8 cellular contexts compared by ENCODE assay signal in the genomic region with DNA sequence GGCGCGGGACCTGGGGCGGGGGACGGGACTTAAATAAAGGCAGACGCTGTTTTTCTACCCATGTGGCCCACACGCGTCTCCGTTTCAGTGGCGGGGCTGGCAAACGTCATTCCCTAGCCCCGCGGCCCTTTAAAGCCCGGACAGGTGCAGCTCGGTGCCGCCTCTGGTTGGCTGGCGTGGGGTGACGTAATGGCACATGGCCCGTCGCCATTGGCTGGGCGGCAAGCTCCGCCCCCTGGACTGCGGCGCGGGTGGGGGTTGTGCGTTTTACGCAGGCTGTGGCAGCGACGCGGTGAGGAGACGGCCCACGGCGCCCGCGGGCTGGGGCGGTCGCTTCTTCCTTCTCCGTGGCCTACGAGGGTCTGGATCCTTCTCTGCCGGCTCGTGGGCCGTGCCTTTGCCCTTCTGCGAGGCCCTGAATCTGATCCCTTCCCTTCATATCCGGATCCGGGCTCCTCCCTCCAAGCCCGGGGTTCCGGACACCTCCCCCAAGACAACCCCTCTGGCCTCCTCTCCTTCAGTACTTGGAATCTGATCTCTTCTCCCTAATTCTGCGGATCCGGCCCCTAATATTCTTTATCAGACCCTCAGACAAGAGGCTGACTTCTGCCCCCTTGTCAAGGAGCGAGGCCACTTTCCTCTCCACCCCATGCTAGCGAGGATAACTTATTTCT. TPM values are rescaled to one million over a fixed set of nuclear protein-coding genes. Genes with fewer than 3 reads are reported as not detected.
A peak's percentile ranks its signal among the peaks of the same experiment; 100 is the strongest.
DNase-seq lines count a peak whose midpoint lies in the region; ATAC-seq, FAIRE-seq and TF ChIP-seq lines count a peak whose summit lies in the region.

A gene with protein sequence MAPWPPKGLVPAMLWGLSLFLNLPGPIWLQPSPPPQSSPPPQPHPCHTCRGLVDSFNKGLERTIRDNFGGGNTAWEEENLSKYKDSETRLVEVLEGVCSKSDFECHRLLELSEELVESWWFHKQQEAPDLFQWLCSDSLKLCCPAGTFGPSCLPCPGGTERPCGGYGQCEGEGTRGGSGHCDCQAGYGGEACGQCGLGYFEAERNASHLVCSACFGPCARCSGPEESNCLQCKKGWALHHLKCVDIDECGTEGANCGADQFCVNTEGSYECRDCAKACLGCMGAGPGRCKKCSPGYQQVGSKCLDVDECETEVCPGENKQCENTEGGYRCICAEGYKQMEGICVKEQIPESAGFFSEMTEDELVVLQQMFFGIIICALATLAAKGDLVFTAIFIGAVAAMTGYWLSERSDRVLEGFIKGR (plus strand): TSS at position 274 of the 674 bp plus-strand sequence. CDS start 605 bp downstream, outside the sequence.

- H3K27me3 ChIP-seq in right atrium auricular region = no peaks in the 10 kb centered on the region

- peak; percentile 81 for TF ChIP-seq POLR2A in GM15510 (IDR thresholded peaks at IDR 0.05; ENCODE audit: borderline replicate concordance, extremely low read depth, insufficient read length)

- intact Hi-C loops in T-helper 2 cell treated with Interferon-gamma antibody and Interleukin-4, amounts not matched to agents 100 ng/mL and 5 ng/mL, for 36 hours (cut with micrococcal nuclease) = loop anchor here (1.0 to 10.0 kb wide), 14 partner anchors 13 to 537 kb away; a partner anchor contains a TSS

- H3K4me3 ChIP-seq in right atrium auricular region = peak within 1 kb of the TSS; percentile 68 to 81

- ATAC-seq in HG02852 (IDR thresholded peaks at IDR 0.05; ENCODE audit: unreplicated experiment) = peak; percentile 84

- H3K9me3 ChIP-seq in right atrium auricular region = no peaks in the 10 kb centered on the region

- DNase-seq in NCI-H187 (lab: John Stamatoyannopoulos, UW) (peak; percentile 78 to 79), anterior cingulate cortex (lab: John Stamatoyannopoulos, UW) (peak; percentile 81 to 99 (median 96)), right atrium auricular region (ENCODE audit: low spot score) (peak; percentile 97), pulmonary artery endothelial cell (ENCODE audit: low read depth, low spot score) (peak; percentile 84), urothelium cell line (ENCODE audit: low spot score) (peak; percentile 95)

- H3K4me1 ChIP-seq in right atrium auricular region = peaks cover 0 to 31% of the 10 kb centered on the region in 2 donors

- peaks cover 36% of the 10 kb centered on the region for H3K36me3 ChIP-seq in right atrium auricular region

- H3K27ac ChIP-seq in right atrium auricular region = peak within 1 kb of the TSS; percentile 97 to 98

- FAIRE-seq in urothelium cell line (lab: Jason Lieb, UNC) = peak; percentile 87

- no peak for TF ChIP-seq CTCF in right atrium auricular region (IDR thresholded peaks at IDR 0.05)

RNA-seq across cellular contexts. Expression of the gene that starts here (rescaled TPM):
- total RNA-seq in T-helper 2 cell treated with Interferon-gamma antibody and Interleukin-4, amounts not matched to agents 100 ng/mL and 5 ng/mL, for 36 hours = 16.0 and 20.2 TPM in 2 replicates
- total RNA-seq in right atrium auricular region (10 to 100 TPM; 63.9 to 79.0 TPM), pulmonary artery endothelial cell (29.1 and 41.7 TPM in 2 replicates)

Comparison
In these comparisons a context has a peak if more than half of its experiments do, and no peak if none do; other contexts are left out.
1. Peak in every context shown above with its lines: DNase-seq, ATAC-seq, H3K4me3 ChIP-seq and H3K27ac ChIP-seq.